ENCODE assay signal across 18 cellular contexts in the genomic region with DNA sequence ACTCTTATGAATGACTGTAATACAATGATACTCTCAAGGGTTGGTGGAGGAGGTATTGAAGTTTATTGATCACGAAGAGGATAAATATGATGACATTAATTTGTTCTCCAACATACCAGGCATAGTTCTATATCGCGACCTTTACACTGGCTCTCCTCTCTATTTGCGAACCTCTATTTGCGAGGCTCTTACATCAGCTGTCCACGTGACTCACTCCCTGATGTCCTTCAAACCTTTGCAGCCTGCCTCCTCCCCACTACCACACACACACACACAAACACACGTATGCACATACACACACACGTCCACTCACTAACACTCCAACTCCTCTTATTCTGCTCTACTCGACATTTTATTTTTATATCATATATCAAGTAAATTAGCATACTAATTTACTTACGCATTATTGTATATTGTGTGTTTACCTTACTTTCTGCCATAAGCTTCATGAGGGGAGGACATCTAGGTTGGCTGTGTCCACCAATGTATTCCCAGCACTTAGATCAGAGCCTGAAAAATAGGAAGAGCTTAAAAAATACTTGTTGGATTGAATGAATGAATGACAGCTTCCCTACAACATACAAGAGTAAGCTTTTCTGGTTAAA. TPM values are rescaled to one million over a fixed set of nuclear protein-coding genes. Genes with fewer than 3 reads are reported as not detected.
A peak's percentile ranks its signal among the peaks of the same experiment; 100 is the strongest.
DNase-seq lines count a peak whose midpoint lies in the region; ATAC-seq, FAIRE-seq and TF ChIP-seq lines count a peak whose summit lies in the region.
"Had no signal": no experiment of that assay in that cellular context is flagged by ENCODE, and none has a peak within 500 bp of the region (broad histone marks: within the 10 kb centered on the region; RNA-seq: fewer than 3 reads in every experiment).

No MANE protein-coding gene starts in this region.

- WGBS in SK-N-SH (ENCODE audit: low lambda C conversion rate) = 14% methylated on average over 10 of the region's 10 CpGs
- 62 to 81% (median 77%) methylated on average over 10 of the region's 10 CpGs for WGBS in small intestine, 3 donors

- H3K4me2 ChIP-seq in SK-N-SH = no peak overlapping the region

- H3K27ac ChIP-seq in SK-N-SH (ENCODE audit: low read depth in 2 of 2, low read length in 1 of 2) (no peak overlapping the region), small intestine (ENCODE audit: low read depth in 1 of 2, low read length in 1 of 2) (no peak overlapping the region)
- H3K27ac ChIP-seq: Peyer's patch had no signal

- H2AFZ ChIP-seq in SK-N-SH (ENCODE audit: low read depth) = no peak overlapping the region

- no peaks in the 10 kb centered on the region for H4K20me1 ChIP-seq in SK-N-SH (ENCODE audit: insufficient read depth)

- no peak overlapping the region for H3K4me3 ChIP-seq in SK-N-SH (ENCODE audit: low read depth in 2 of 2, low read length in 1 of 2)
- no peak overlapping the region for H3K4me3 ChIP-seq in small intestine (ENCODE audit: low read depth in 1 of 2, low read length in 2 of 2)
- H3K4me3 ChIP-seq: Peyer's patch had no signal

- TF ChIP-seq CTCF in SK-N-SH (IDR thresholded peaks at IDR 0.05) = no peak

- no peak for TF ChIP-seq EP300 in SK-N-SH (IDR thresholded peaks at IDR 0.05; ENCODE audit: borderline replicate concordance in 1 of 2, low read depth in 1 of 2, low read length in 1 of 2)

- H3K9ac ChIP-seq in SK-N-SH = no peak overlapping the region

- TF ChIP-seq RAD21 in SK-N-SH (IDR thresholded peaks at IDR 0.05; ENCODE audit: low read length) = no peak

- H3K9me3 ChIP-seq in SK-N-SH = no peaks in the 10 kb centered on the region
- no peaks in the 10 kb centered on the region for H3K9me3 ChIP-seq in small intestine (ENCODE audit: control insufficient read depth, low read depth)
- H3K9me3 ChIP-seq: Peyer's patch had no signal

- H3K4me1 ChIP-seq in SK-N-SH (ENCODE audit: control insufficient read depth in 1 of 2, insufficient read depth in 2 of 2, low read depth in 1 of 2, low read length in 1 of 2) (no peaks in the 10 kb centered on the region), small intestine (ENCODE audit: control insufficient read depth in 2 of 2, insufficient read depth in 1 of 2, low read depth in 1 of 2, low read length in 1 of 2) (no peaks in the 10 kb centered on the region)
- H3K4me1 ChIP-seq: Peyer's patch had no signal

- no peaks in the 10 kb centered on the region for H3K79me2 ChIP-seq in SK-N-SH (ENCODE audit: insufficient read depth)

- no peak for DNase-seq in SK-N-SH
- DNase-seq in SHP77 treated with DMSO at 0.1 percent for 48 hours (lab: John Stamatoyannopoulos, UW) = peak; percentile 42
- DNase-seq in left colon = no peak
- DNase-seq in small intestine = peak; percentile 23
- no peak for DNase-seq in NCI-H510A (lab: John Stamatoyannopoulos, UW)
- no peak for DNase-seq in stimulated activated CD8-positive, alpha-beta memory T cell treated with anti-CD3 and anti-CD28 coated beads, Interleukin-4, amount 100 ng/mL, for 48 hours
- DNase-seq: 8988T; CD8-positive, alpha-beta T cell; H7; MV-4-11; NCI-H1417; NCI-H1930; NCI-H82; Peyer's patch had no signal

- H3F3A ChIP-seq in SK-N-SH (replicated peaks; ENCODE audit: insufficient read depth) = no peaks in the 10 kb centered on the region

- CTCF ChIA-PET in SK-N-SH (lab: Yijun Ruan, JAX) = no interaction called here

- intact Hi-C loops in left colon (cut with DNase I, micrococcal nuclease) = no loop called here

- H3K9me2 ChIP-seq in SK-N-SH = 0 out of 2 replicates have a peak, but pooled peaks cover 2% of the 10 kb centered on the region

- no peak for ATAC-seq in SK-N-SH treated with all-trans-retinoic acid at 6 μM for 48 hours
- ATAC-seq in left colon = peak; percentile 40
- no peak for ATAC-seq in GM21737 (IDR thresholded peaks at IDR 0.05; ENCODE audit: unreplicated experiment)
- ATAC-seq: CD8-positive, alpha-beta T cell; Right ventricle myocardium inferior had no signal

- no peak for FAIRE-seq in small intestine (lab: Jason Lieb, UNC)
- FAIRE-seq: GM19239 had no signal

- H3K27me3 ChIP-seq in SK-N-SH (ENCODE audit: insufficient read depth) (no peaks in the 10 kb centered on the region; the same call in 1 of the 2 replicates), small intestine (ENCODE audit: control insufficient read depth in 2 of 2, insufficient read depth in 2 of 2, low read length in 2 of 2) (no peaks in the 10 kb centered on the region)
- H3K27me3 ChIP-seq: Peyer's patch had no signal

- H3K36me3 ChIP-seq in SK-N-SH (replicated peaks in 1 of 2; ENCODE audit: control insufficient read depth in 1 of 2, insufficient read depth in 2 of 2, low read length in 1 of 2) (no peaks in the 10 kb centered on the region), small intestine (ENCODE audit: control insufficient read depth in 2 of 2, insufficient read depth in 2 of 2, low read length in 2 of 2) (no peaks in the 10 kb centered on the region)
- H3K36me3 ChIP-seq: Peyer's patch had no signal

- POLR2A ChIA-PET in SK-N-SH (lab: Yijun Ruan, JAX) = no interaction called here

TF ChIP-seq in SK-N-SH, 30 proteins besides CTCF, POLR2A, EP300 and RAD21:
- TF ChIP-seq NRF1 (IDR thresholded peaks at IDR 0.05; ENCODE audit: low read depth, low read length) = no peak
- TF ChIP-seq, protein P1, sequence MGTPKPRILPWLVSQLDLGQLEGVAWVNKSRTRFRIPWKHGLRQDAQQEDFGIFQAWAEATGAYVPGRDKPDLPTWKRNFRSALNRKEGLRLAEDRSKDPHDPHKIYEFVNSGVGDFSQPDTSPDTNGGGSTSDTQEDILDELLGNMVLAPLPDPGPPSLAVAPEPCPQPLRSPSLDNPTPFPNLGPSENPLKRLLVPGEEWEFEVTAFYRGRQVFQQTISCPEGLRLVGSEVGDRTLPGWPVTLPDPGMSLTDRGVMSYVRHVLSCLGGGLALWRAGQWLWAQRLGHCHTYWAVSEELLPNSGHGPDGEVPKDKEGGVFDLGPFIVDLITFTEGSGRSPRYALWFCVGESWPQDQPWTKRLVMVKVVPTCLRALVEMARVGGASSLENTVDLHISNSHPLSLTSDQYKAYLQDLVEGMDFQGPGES (IDR thresholded peaks at IDR 0.05; ENCODE audit: low read depth, low read length) = no peak
- TF ChIP-seq, protein P2, sequence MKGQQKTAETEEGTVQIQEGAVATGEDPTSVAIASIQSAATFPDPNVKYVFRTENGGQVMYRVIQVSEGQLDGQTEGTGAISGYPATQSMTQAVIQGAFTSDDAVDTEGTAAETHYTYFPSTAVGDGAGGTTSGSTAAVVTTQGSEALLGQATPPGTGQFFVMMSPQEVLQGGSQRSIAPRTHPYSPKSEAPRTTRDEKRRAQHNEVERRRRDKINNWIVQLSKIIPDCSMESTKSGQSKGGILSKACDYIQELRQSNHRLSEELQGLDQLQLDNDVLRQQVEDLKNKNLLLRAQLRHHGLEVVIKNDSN (IDR thresholded peaks at IDR 0.05; ENCODE audit: borderline replicate concordance, low read depth) = 0 out of 2 replicates have a peak, but pooled peaks have one; percentile 20

TF ChIP-seq in SK-N-SH treated with all-trans-retinoic acid at 6 μM for 48 hours, 23 proteins besides CTCF, POLR2A, EP300 and RAD21:
- TF ChIP-seq PPARA (CRISPR knock-in tag; IDR thresholded peaks at IDR 0.05; ENCODE audit: borderline replicate concordance) (no peak), ISL1 (CRISPR knock-in tag; IDR thresholded peaks at IDR 0.05) (no peak), ZFP3 (CRISPR knock-in tag; IDR thresholded peaks at IDR 0.05) (no peak), ESRRG (CRISPR knock-in tag; IDR thresholded peaks at IDR 0.05) (no peak), SNAI2 (CRISPR knock-in tag; IDR thresholded peaks at IDR 0.05) (no peak), ZNF8 (CRISPR knock-in tag; IDR thresholded peaks at IDR 0.05) (no peak)
- TF ChIP-seq, protein P3, sequence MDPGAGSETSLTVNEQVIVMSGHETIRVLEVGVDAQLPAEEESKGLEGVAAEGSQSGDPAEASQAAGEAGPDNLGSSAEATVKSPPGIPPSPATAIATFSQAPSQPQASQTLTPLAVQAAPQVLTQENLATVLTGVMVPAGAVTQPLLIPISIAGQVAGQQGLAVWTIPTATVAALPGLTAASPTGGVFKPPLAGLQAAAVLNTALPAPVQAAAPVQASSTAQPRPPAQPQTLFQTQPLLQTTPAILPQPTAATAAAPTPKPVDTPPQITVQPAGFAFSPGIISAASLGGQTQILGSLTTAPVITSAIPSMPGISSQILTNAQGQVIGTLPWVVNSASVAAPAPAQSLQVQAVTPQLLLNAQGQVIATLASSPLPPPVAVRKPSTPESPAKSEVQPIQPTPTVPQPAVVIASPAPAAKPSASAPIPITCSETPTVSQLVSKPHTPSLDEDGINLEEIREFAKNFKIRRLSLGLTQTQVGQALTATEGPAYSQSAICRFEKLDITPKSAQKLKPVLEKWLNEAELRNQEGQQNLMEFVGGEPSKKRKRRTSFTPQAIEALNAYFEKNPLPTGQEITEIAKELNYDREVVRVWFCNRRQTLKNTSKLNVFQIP (CRISPR knock-in tag; IDR thresholded peaks at IDR 0.05; ENCODE audit: borderline replicate concordance, low read depth) = no peak
TF ChIP-seq in SK-N-SH treated with all-trans-retinoic acid at 6 μM for 48 hours: peak in this region for 0.

RNA-seq across cellular contexts. Expression of a gene that starts 53.3 kb away (rescaled TPM):
- 5.8 and 9.2 TPM in 2 replicates for polyA plus RNA-seq in SK-N-SH (2012; rRNA removed)
- polyA plus RNA-seq in SK-N-SH (2012; cell fraction: cytosol; rRNA removed) = 8.1 and 9.5 TPM in 2 replicates
- polyA plus RNA-seq in SK-N-SH (2012; cell fraction: nucleus; rRNA removed) = 2.7 and 3.6 TPM in 2 replicates
- total RNA-seq in left colon = 100 to 1,000 TPM in 1 of 2 donors, 10 to 100 TPM in 1; 67.7 to 129 TPM
- 1 to 10 TPM; 5.4 to 9.8 (median 5.4) TPM for polyA plus RNA-seq in small intestine

Comparison
In these comparisons a context has a peak if more than half of its experiments do, and no peak if none do; other contexts are left out.
1. DNase-seq: peak in SHP77 treated with DMSO at 0.1 percent for 48 hours (single experiment) and small intestine (single experiment); none in SK-N-SH (single experiment), left colon (0 of 2), NCI-H510A (single experiment) and stimulated activated CD8-positive, alpha-beta memory T cell treated with anti-CD3 and anti-CD28 coated beads, Interleukin-4, amount 100 ng/mL, for 48 hours (single experiment).